Comparison of ENCODE assay signal across 8 cellular contexts in the genomic region with DNA sequence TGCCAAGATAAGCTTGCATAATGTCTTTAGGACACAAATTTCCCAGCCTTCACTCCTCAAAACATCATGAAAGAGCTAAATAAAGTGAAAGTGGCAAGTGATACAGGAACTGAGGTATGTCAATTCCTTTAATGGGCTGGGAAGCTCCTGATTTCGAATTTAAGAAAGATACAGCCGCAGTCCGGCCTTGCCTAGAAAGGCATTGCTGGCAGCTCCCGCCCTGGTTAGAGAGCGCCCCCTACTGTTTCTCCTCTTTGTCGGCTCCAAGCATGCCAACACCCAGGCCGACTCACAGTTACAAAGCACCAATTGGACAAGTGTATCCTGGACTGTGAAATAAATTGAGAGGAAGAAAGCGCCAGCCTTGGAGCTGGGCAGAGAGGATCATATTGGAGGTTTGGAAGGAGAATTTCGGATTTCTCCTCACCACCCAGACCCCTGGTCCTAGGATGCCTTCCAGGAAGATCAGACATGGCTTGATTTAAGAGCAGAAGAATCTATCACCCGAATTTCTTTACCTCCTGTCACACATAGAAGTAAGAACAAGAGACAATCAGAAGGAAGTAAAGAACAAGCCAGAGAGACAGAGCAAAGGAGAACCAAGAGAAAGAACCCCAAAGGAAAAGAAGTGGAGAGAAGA.
DNase-seq lines count a peak whose midpoint lies in the region; ATAC-seq and TF ChIP-seq lines count a peak whose summit lies in the region.

No MANE protein-coding gene starts in this region.

- TF ChIP-seq CTCF in BE2C (IDR thresholded peaks at IDR 0.05; ENCODE audit: low read depth, low read length) (peak; percentile 98), choroid plexus epithelial cell (conservative IDR thresholded peaks at IDR 0.05; ENCODE audit: low read depth, low read length) (peak; percentile 97)

- ATAC-seq in HG03378 (IDR thresholded peaks at IDR 0.05; ENCODE audit: unreplicated experiment) (peak; percentile 88), left lobe of liver (peak; percentile 100)

- peak; percentile 89 for DNase-seq in BE2C
- DNase-seq in GM19238 (ENCODE audit: insufficient read length, low spot score): peak; percentile 28
- peak; percentile 78 for DNase-seq in NCI-H446 treated with DMSO at 0.1 percent for 48 hours (lab: John Stamatoyannopoulos, UW)
- peak; percentile 68 to 84 for DNase-seq in activated CD4-positive, alpha-beta T cell treated with anti-CD3 and anti-CD28 coated beads for 24 hours (ENCODE audit: low read depth in 2 of 2)
- DNase-seq in choroid plexus epithelial cell (ENCODE audit: low read depth): peak; percentile 93
- DNase-seq in left lobe of liver (ENCODE audit: low spot score): peak; percentile 86
- peak; percentile 83 to 85 for DNase-seq in stimulated activated CD4-positive, alpha-beta T cell treated with anti-CD3 and anti-CD28 coated beads, Interleukin-2, amount 100 ng/mL, for 48 hours

- no peaks in the 10 kb centered on the region for H3K36me3 ChIP-seq in BE2C

- H3K4me1 ChIP-seq in BE2C: peaks cover 32% of the 10 kb centered on the region

- no peaks in the 10 kb centered on the region for H3K9me3 ChIP-seq in BE2C

- H3K27me3 ChIP-seq in BE2C: no peaks in the 10 kb centered on the region

- H3K4me3 ChIP-seq in BE2C (ENCODE audit: low read depth, low read length) (no peak overlapping the region), choroid plexus epithelial cell (ENCODE audit: low read depth, low read length) (no peak overlapping the region)

Comparison
In these comparisons a context has a peak if more than half of its experiments do, and no peak if none do; other contexts are left out.
1. DNase-seq: peak in every context shown above with its lines; median percentile 93 in choroid plexus epithelial cell; 89 in BE2C; 86 in left lobe of liver; 84 in stimulated activated CD4-positive, alpha-beta T cell treated with anti-CD3 and anti-CD28 coated beads, Interleukin-2, amount 100 ng/mL, for 48 hours; 78 in NCI-H446 treated with DMSO at 0.1 percent for 48 hours; 76 in activated CD4-positive, alpha-beta T cell treated with anti-CD3 and anti-CD28 coated beads for 24 hours; 28 in GM19238.